In genomic region chr11:134413334-134414035, GRCh38 we compare ENCODE assay signal across 16 cellular contexts. TPM values are rescaled to one million over a fixed set of nuclear protein-coding genes. Genes with fewer than 3 reads are reported as not detected.
DNase-seq lines count a peak whose midpoint lies in the region.
"Had no signal": no experiment of that assay in that cellular context is flagged by ENCODE, and none has a peak within 500 bp of the region (broad histone marks: within the 10 kb centered on the region; RNA-seq: fewer than 3 reads in every experiment).

No MANE protein-coding gene starts in this region.

- H3K27me3 Mint-ChIP-seq in activated CD4-positive, alpha-beta memory T cell treated with anti-CD3 and anti-CD28 coated beads, Interleukin-2, amount 10 ng/mL, durations not matched to agents 7 days and 5 days: peaks cover 76% of the 10 kb centered on the region
- H3K27me3 Mint-ChIP-seq in activated CD4-positive, alpha-beta memory T cell treated with anti-CD3 and anti-CD28 coated beads for 36 hours: peaks cover 59% of the 10 kb centered on the region
- H3K27me3 Mint-ChIP-seq in activated T-helper 1 cell treated with anti-CD3 and anti-CD28 coated beads, Interleukin-12 subunit alpha, Interleukin-12 subunit beta, Interleukin-2, Interleukin-4 antibody, amounts not matched to agents 30 ng/mL and 10 ng/mL and 1 ng/mL, durations not matched to agents 14 hours and 24 hours and 36 hours (ENCODE audit: insufficient read depth): peaks cover 67% of the 10 kb centered on the region

- DNase-seq in activated CD4-positive, alpha-beta memory T cell treated with anti-CD3 and anti-CD28 coated beads, Interleukin-2, amount 10 ng/mL, durations not matched to agents 7 days and 5 days: no peak
- DNase-seq in activated CD4-positive, alpha-beta memory T cell treated with anti-CD3 and anti-CD28 coated beads for 36 hours: no peak
- DNase-seq in activated T-helper 1 cell treated with anti-CD3 and anti-CD28 coated beads, Interleukin-12 subunit alpha, Interleukin-12 subunit beta, Interleukin-2, Interleukin-4 antibody, amounts not matched to agents 30 ng/mL and 10 ng/mL and 1 ng/mL, durations not matched to agents 14 hours and 24 hours and 36 hours (ENCODE audit: low spot score): no peak
- DNase-seq in retina: peak; percentile 40
- DNase-seq in GM03348 (ENCODE audit: low spot score): no peak
- no peak for DNase-seq in AG20443 (ENCODE audit: low spot score)
- no peak for DNase-seq in CD1c-positive myeloid dendritic cell (ENCODE audit: extremely low spot score)
- DNase-seq: DMS153; effector memory CD4-positive, alpha-beta T cell; gastrocnemius medialis; left ventricle myocardium superior; NCI-H1092 treated with DMSO at 0.1 percent for 48 hours; NCI-H524 treated with DMSO at 0.1 percent for 48 hours; T1000 had no signal

- H3K4me1 Mint-ChIP-seq in activated CD4-positive, alpha-beta memory T cell treated with anti-CD3 and anti-CD28 coated beads, Interleukin-2, amount 10 ng/mL, durations not matched to agents 7 days and 5 days: peaks cover 19% of the 10 kb centered on the region
- peaks cover 8% of the 10 kb centered on the region for H3K4me1 Mint-ChIP-seq in activated CD4-positive, alpha-beta memory T cell treated with anti-CD3 and anti-CD28 coated beads for 36 hours (ENCODE audit: low read depth)
- H3K4me1 Mint-ChIP-seq in activated T-helper 1 cell treated with anti-CD3 and anti-CD28 coated beads, Interleukin-12 subunit alpha, Interleukin-12 subunit beta, Interleukin-2, Interleukin-4 antibody, amounts not matched to agents 30 ng/mL and 10 ng/mL and 1 ng/mL, durations not matched to agents 14 hours and 24 hours and 36 hours (ENCODE audit: low read depth): peaks cover 6% of the 10 kb centered on the region

- intact Hi-C loops in activated CD4-positive, alpha-beta memory T cell treated with anti-CD3 and anti-CD28 coated beads for 36 hours (cut with micrococcal nuclease): loop anchor here (10.0 kb wide), 1 partner anchor 139 kb away; the partner anchor contains the start of gene GLB1L3
- intact Hi-C loops in activated T-helper 1 cell treated with anti-CD3 and anti-CD28 coated beads, Interleukin-12 subunit alpha, Interleukin-12 subunit beta, Interleukin-2, Interleukin-4 antibody, amounts not matched to agents 30 ng/mL and 10 ng/mL and 1 ng/mL, durations not matched to agents 14 hours and 24 hours and 36 hours (cut with micrococcal nuclease): loop anchor here (5.0 kb wide), 1 partner anchor 161 kb away; the partner anchor contains the start of genes ACAD8 and THYN1

- no peak overlapping the region for H3K27ac Mint-ChIP-seq in activated CD4-positive, alpha-beta memory T cell treated with anti-CD3 and anti-CD28 coated beads, Interleukin-2, amount 10 ng/mL, durations not matched to agents 7 days and 5 days
- H3K27ac Mint-ChIP-seq in activated CD4-positive, alpha-beta memory T cell treated with anti-CD3 and anti-CD28 coated beads for 36 hours: no peak overlapping the region
- no peak overlapping the region for H3K27ac Mint-ChIP-seq in activated T-helper 1 cell treated with anti-CD3 and anti-CD28 coated beads, Interleukin-12 subunit alpha, Interleukin-12 subunit beta, Interleukin-2, Interleukin-4 antibody, amounts not matched to agents 30 ng/mL and 10 ng/mL and 1 ng/mL, durations not matched to agents 14 hours and 24 hours and 36 hours

- no peaks in the 10 kb centered on the region for H3K36me3 Mint-ChIP-seq in activated CD4-positive, alpha-beta memory T cell treated with anti-CD3 and anti-CD28 coated beads, Interleukin-2, amount 10 ng/mL, durations not matched to agents 7 days and 5 days (ENCODE audit: low read depth)
- H3K36me3 Mint-ChIP-seq in activated CD4-positive, alpha-beta memory T cell treated with anti-CD3 and anti-CD28 coated beads for 36 hours: no peaks in the 10 kb centered on the region
- H3K36me3 Mint-ChIP-seq in activated T-helper 1 cell treated with anti-CD3 and anti-CD28 coated beads, Interleukin-12 subunit alpha, Interleukin-12 subunit beta, Interleukin-2, Interleukin-4 antibody, amounts not matched to agents 30 ng/mL and 10 ng/mL and 1 ng/mL, durations not matched to agents 14 hours and 24 hours and 36 hours (ENCODE audit: low read depth): no peaks in the 10 kb centered on the region

- H3K9me3 ChIP-seq in iPS-18c (ENCODE audit: control insufficient read depth, insufficient read depth, low read length): peaks cover 3% of the 10 kb centered on the region
- H3K9me3 ChIP-seq: gastrocnemius medialis had no signal

- H3K4me3 ChIP-seq in iPS-18c (ENCODE audit: insufficient read depth, low read depth, low read length): peak overlapping the region; percentile 68

- peak overlapping the region; percentile 67 for H3K4me3 Mint-ChIP-seq in activated CD4-positive, alpha-beta memory T cell treated with anti-CD3 and anti-CD28 coated beads, Interleukin-2, amount 10 ng/mL, durations not matched to agents 7 days and 5 days
- H3K4me3 Mint-ChIP-seq in activated CD4-positive, alpha-beta memory T cell treated with anti-CD3 and anti-CD28 coated beads for 36 hours: no peak overlapping the region
- peak overlapping the region; percentile 54 for H3K4me3 Mint-ChIP-seq in activated T-helper 1 cell treated with anti-CD3 and anti-CD28 coated beads, Interleukin-12 subunit alpha, Interleukin-12 subunit beta, Interleukin-2, Interleukin-4 antibody, amounts not matched to agents 30 ng/mL and 10 ng/mL and 1 ng/mL, durations not matched to agents 14 hours and 24 hours and 36 hours

- POLR2A ChIA-PET in activated CD4-positive, alpha-beta memory T cell treated with anti-CD3 and anti-CD28 coated beads, Interleukin-2, amount 10 ng/mL, durations not matched to agents 7 days and 5 days (lab: Charles Lee): no interaction called here
- POLR2A ChIA-PET in activated CD4-positive, alpha-beta memory T cell treated with anti-CD3 and anti-CD28 coated beads for 36 hours (lab: Charles Lee): no interaction called here

- no peaks in the 10 kb centered on the region for H3K9me3 Mint-ChIP-seq in activated CD4-positive, alpha-beta memory T cell treated with anti-CD3 and anti-CD28 coated beads, Interleukin-2, amount 10 ng/mL, durations not matched to agents 7 days and 5 days
- no peaks in the 10 kb centered on the region for H3K9me3 Mint-ChIP-seq in activated CD4-positive, alpha-beta memory T cell treated with anti-CD3 and anti-CD28 coated beads for 36 hours
- no peaks in the 10 kb centered on the region for H3K9me3 Mint-ChIP-seq in activated T-helper 1 cell treated with anti-CD3 and anti-CD28 coated beads, Interleukin-12 subunit alpha, Interleukin-12 subunit beta, Interleukin-2, Interleukin-4 antibody, amounts not matched to agents 30 ng/mL and 10 ng/mL and 1 ng/mL, durations not matched to agents 14 hours and 24 hours and 36 hours

- CTCF ChIA-PET in activated CD4-positive, alpha-beta memory T cell treated with anti-CD3 and anti-CD28 coated beads, Interleukin-2, amount 10 ng/mL, durations not matched to agents 7 days and 5 days (lab: Charles Lee): interaction anchor here (1.4 kb wide), 1 partner anchor 54 kb away, joined by 3 read pairs; no protein-coding TSS in a partner anchor
- CTCF ChIA-PET in activated CD4-positive, alpha-beta memory T cell treated with anti-CD3 and anti-CD28 coated beads for 36 hours (lab: Charles Lee): no interaction called here

RNA-seq across cellular contexts. Expression of gene B3GAT1, which starts 1.4 kb away (rescaled TPM):
- total RNA-seq in activated CD4-positive, alpha-beta memory T cell treated with anti-CD3 and anti-CD28 coated beads, Interleukin-2, amount 10 ng/mL, durations not matched to agents 7 days and 5 days: 10 to 100 TPM; 10.5 to 11.0 TPM
- under 1 TPM; 0.22 to 0.24 TPM for total RNA-seq in activated CD4-positive, alpha-beta memory T cell treated with anti-CD3 and anti-CD28 coated beads for 36 hours
- 0.13 and 0.39 TPM in 2 replicates for total RNA-seq in activated T-helper 1 cell treated with anti-CD3 and anti-CD28 coated beads, Interleukin-12 subunit alpha, Interleukin-12 subunit beta, Interleukin-2, Interleukin-4 antibody, amounts not matched to agents 30 ng/mL and 10 ng/mL and 1 ng/mL, durations not matched to agents 14 hours and 24 hours and 36 hours
- total RNA-seq: RPMI7951 had no signal
